24 cellular contexts compared by ENCODE assay signal in the genomic region with DNA sequence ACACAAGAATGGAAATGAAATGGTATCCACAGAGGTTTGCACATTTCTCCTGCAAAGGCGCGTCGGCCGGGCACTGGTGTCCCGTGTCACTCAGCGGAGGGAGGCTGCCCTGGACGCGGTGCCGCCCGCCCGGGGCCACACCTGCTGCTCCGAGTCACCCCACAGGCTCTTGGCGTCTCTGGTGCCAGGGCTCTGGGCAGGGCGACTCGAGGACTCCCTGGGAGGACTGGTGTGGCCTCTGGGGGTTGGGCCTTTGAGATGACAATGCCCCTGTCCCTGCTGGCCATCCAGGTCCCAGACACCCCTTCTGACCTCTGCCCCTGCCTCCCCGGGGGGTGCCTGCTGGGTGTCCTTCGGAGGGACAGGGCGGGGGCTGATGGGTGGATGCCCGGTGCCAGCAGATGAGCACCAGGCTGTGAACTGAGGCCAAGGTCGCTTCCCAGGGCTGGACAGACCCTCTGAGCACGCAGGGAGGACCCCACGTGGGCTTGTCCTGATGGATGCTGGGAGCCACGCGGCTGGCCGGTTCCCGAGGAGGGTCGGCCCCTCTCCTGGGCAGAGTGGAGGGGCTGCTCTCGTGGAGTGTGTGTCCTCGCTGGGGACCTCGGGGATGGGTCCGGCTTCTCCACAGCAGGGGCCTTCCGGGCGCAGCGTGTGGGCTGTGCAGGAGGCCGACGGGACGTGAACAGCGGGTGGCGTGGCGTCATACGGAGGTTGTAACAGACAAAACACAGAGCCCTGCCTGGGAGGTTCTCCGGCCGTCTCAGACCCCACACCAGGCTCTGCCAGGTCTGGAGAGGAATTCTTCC. TPM values are rescaled to one million over a fixed set of nuclear protein-coding genes. Genes with fewer than 3 reads are reported as not detected.
"Had no signal": no experiment of that assay in that cellular context is flagged by ENCODE, and none has a peak within 500 bp of the region (broad histone marks: within the 10 kb centered on the region; RNA-seq: fewer than 3 reads in every experiment).

No MANE protein-coding gene starts in this region.

- ATAC-seq: left ventricle myocardium superior; lower lobe of right lung; natural killer cell; stimulated activated naive CD8-positive, alpha-beta T cell treated with anti-CD3 and anti-CD28 coated beads, Interleukin-15, Interleukin-2, amounts not matched to agents 100 U/mL and 50 U/mL, for 24 hours had no signal

- H3K27ac ChIP-seq: colonic mucosa, lower lobe of right lung, neutrophil, prostate gland, right atrium auricular region, thoracic aorta, tibial nerve, upper lobe of left lung had no signal

- H3K4me3 ChIP-seq: colonic mucosa, esophagus muscularis mucosa, lower lobe of right lung, prostate gland, right atrium auricular region, smooth muscle cell, thoracic aorta, tibial nerve, upper lobe of left lung had no signal

- DNase-seq: colonic mucosa; effector memory CD4-positive, alpha-beta T cell; foreskin melanocyte; hypothalamus; immature natural killer cell; islet precursor cell; kidney glomerular epithelial cell; left ventricle myocardium superior; lower lobe of right lung; natural killer cell; stimulated activated CD4-positive, alpha-beta T cell treated with anti-CD3 and anti-CD28 coated beads, Interleukin-12 subunit alpha, Interleukin-12 subunit beta, amount 100 ng/mL, for 4 hours; stimulated activated CD4-positive, alpha-beta T cell treated with anti-CD3 and anti-CD28 coated beads, Interleukin-1b, Interleukin-23, amount 100 ng/mL, for 48 hours; stimulated activated CD4-positive, alpha-beta T cell treated with anti-CD3 and anti-CD28 coated beads, Interleukin-4, amount 100 ng/mL, for 1 hour; stimulated activated CD8-positive, alpha-beta memory T cell treated with anti-CD3 and anti-CD28 coated beads, Interleukin-4, amount 100 ng/mL, for 48 hours; stimulated activated naive CD8-positive, alpha-beta T cell treated with anti-CD3 and anti-CD28 coated beads, Interleukin-15, Interleukin-2, amounts not matched to agents 100 U/mL and 50 U/mL, for 24 hours had no signal

- H3K27me3 ChIP-seq: colonic mucosa, esophagus muscularis mucosa, neutrophil, right atrium auricular region, tibial nerve, upper lobe of left lung had no signal

RNA-seq across cellular contexts. Expression of a gene that starts 46.0 kb away (rescaled TPM):
- total RNA-seq: epithelial cell of proximal tubule had no signal
